In the genomic region with DNA sequence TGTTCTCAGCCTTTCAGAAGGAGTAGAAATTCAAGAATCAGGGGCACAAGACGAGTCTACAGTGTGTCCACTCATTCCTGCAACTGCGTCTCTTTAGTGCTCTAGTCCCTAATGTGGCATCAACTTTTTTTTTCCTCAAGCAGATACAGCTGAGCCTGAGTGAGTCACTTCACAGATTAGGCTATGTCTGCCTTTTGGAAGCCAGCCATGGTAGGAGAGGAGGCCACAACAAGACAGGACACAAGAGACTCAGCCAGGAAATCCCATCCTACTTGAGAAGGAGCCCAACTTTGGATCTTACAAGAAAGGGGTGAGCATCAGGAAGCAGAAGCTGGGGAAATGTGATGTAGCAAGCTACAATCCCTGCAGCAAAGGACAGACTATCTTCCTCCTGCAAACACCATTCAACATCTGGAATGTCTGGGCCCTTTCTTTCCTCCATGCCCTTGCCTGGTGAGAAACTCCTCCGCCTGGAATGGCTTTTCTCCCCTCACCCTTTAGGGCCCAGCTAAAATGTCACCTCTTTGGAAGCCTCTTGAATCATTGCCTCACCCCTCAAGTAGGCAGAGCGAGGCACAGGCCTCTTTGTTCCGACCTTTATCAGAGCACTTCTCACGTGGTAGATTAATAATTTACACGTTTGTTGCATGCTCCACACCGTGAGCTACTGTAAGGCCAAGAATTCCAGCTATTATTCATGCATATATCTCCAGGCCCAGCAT, we compare ENCODE assay signal across 1 cellular context.
TF ChIP-seq lines count a peak whose summit lies in the region.

No MANE protein-coding gene starts in this region.

TF ChIP-seq in IMR-90, 13 proteins besides CTCF, POLR2A, EP300 and RAD21:
- TF ChIP-seq FOS (IDR thresholded peaks at IDR 0.05; ENCODE audit: low read depth, low read length) (peak; percentile 57), RCOR1 (IDR thresholded peaks at IDR 0.05; ENCODE audit: insufficient replicate concordance, low read length) (no peak)
